ENCODE assay signal across 8 cellular contexts in the genomic region with DNA sequence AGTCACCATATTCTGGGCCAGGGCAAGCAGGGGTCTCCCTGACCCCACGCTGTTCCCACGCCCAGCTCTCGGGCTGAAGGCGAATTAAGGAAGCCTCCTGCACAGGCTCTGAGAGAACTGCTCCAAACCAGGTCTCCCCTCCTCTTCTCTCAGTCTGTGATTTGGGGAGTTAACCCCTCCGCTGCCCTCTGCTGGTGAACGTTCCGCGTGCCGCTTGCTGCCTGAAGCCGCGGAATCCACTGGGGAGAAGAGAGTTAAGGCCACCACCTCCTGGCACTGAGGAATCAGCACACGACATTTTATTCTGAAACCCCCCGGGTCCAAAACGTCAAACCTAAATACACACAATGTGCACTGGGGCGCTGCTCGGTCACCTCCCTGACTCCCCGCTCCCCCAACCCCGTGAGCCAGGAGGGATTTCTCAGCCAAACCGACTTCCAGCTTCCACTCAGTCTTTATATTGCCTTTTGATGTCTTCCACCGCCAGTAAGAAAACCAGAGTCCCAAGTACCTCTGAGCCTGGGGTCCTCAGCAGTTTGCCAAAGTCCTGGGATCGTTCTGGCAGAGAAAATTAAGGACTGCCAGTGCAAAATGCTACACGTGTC. TPM values are rescaled to one million over a fixed set of nuclear protein-coding genes. Genes with fewer than 3 reads are reported as not detected.
DNase-seq lines count a peak whose midpoint lies in the region; TF ChIP-seq lines count a peak whose summit lies in the region.

No MANE protein-coding gene starts in this region.

- intact Hi-C loops in CD4-positive, alpha-beta memory T cell (cut with micrococcal nuclease), result no loop called here

- H3K27ac Mint-ChIP-seq in osteocyte (ENCODE audit: unreplicated experiment), result no peak overlapping the region
- H3K27ac Mint-ChIP-seq in CD4-positive, alpha-beta memory T cell, result no peak overlapping the region

- POLR2A ChIA-PET in CD4-positive, alpha-beta memory T cell (lab: Charles Lee; ENCODE audit: partially characterized antibody), result no interaction called here

- peaks cover 10% of the 10 kb centered on the region for H3K4me1 Mint-ChIP-seq in osteocyte (ENCODE audit: unreplicated experiment)
- no peaks in the 10 kb centered on the region for H3K4me1 Mint-ChIP-seq in CD4-positive, alpha-beta memory T cell

- H3K4me3 Mint-ChIP-seq in osteocyte (ENCODE audit: unreplicated experiment), result no peak overlapping the region
- H3K4me3 Mint-ChIP-seq in CD4-positive, alpha-beta memory T cell, result no peak overlapping the region

- peak; percentile 61 for TF ChIP-seq CTCF in epithelial cell of proximal tubule (conservative IDR thresholded peaks at IDR 0.05; ENCODE audit: low read depth, low read length)
- TF ChIP-seq CTCF in osteocyte (IDR thresholded peaks at IDR 0.05), result peak; percentile 65

- H3K27ac ChIP-seq in CD4-positive, alpha-beta memory T cell (ENCODE audit: low read depth, low read length), result no peak overlapping the region

- peak; percentile 79 for DNase-seq in AG08395 (ENCODE audit: low spot score)
- DNase-seq in GM19238 (ENCODE audit: insufficient read length, low spot score), result peak; percentile 60
- peak; percentile 40 for DNase-seq in SK-MEL-5 (ENCODE audit: low read depth, low spot score)
- no peak for DNase-seq in epithelial cell of proximal tubule (ENCODE audit: low read depth)
- DNase-seq in osteocyte (ENCODE audit: extremely low spot score, unreplicated experiment), result no peak
- DNase-seq in CD4-positive, alpha-beta memory T cell, result no peak
- no peak for DNase-seq in HPDE6-E6E7 (ENCODE audit: extremely low spot score)
- DNase-seq in middle frontal gyrus (ENCODE audit: extremely low spot score, low spot score), result no peak

- H3K36me3 Mint-ChIP-seq in osteocyte (ENCODE audit: unreplicated experiment), result no peaks in the 10 kb centered on the region
- H3K36me3 Mint-ChIP-seq in CD4-positive, alpha-beta memory T cell, result no peaks in the 10 kb centered on the region

- in situ Hi-C loops in SK-MEL-5 (cut with HindIII; ENCODE audit: low pct_unique_long_range_greater_than_20kb, low sequenced_read_pairs), result no loop called here

- no peak overlapping the region for H3K4me3 ChIP-seq in epithelial cell of proximal tubule (ENCODE audit: low read depth, low read length)
- H3K4me3 ChIP-seq in CD4-positive, alpha-beta memory T cell (ENCODE audit: low read length in 2 of 2), result no peak overlapping the region

- H3K9me3 ChIP-seq in CD4-positive, alpha-beta memory T cell (ENCODE audit: control insufficient read depth in 1 of 2, low read length in 2 of 2), result no peaks in the 10 kb centered on the region

- H3K9me3 Mint-ChIP-seq in osteocyte (ENCODE audit: unreplicated experiment), result no peaks in the 10 kb centered on the region
- no peaks in the 10 kb centered on the region for H3K9me3 Mint-ChIP-seq in CD4-positive, alpha-beta memory T cell

- CTCF ChIA-PET in CD4-positive, alpha-beta memory T cell (lab: Charles Lee; ENCODE audit: partially characterized antibody), result no interaction called here

- no peaks in the 10 kb centered on the region for H3K27me3 ChIP-seq in CD4-positive, alpha-beta memory T cell (ENCODE audit: insufficient read depth, low read length)

- peaks cover 24% of the 10 kb centered on the region for H3K27me3 Mint-ChIP-seq in osteocyte (ENCODE audit: unreplicated experiment)
- H3K27me3 Mint-ChIP-seq in CD4-positive, alpha-beta memory T cell, result peaks cover 1 to 2% of the 10 kb centered on the region in 2 donors

- no peaks in the 10 kb centered on the region for H3K36me3 ChIP-seq in CD4-positive, alpha-beta memory T cell (ENCODE audit: insufficient read depth, low read length)

- no peaks in the 10 kb centered on the region for H3K4me1 ChIP-seq in CD4-positive, alpha-beta memory T cell (ENCODE audit: insufficient read depth, low read length)

RNA-seq across cellular contexts. Expression of a gene that starts 54.4 kb away (rescaled TPM):
- not detected in 2 replicates for total RNA-seq in SK-MEL-5 (2014; rRNA removed; shearing (Covaris generic))
- not detected in 2 replicates for polyA plus RNA-seq in SK-MEL-5 (2015; cell fraction: cytosol; rRNA removed)
- not detected in 2 replicates for polyA plus RNA-seq in SK-MEL-5 (2015; cell fraction: nucleus; rRNA removed)
- total RNA-seq in epithelial cell of proximal tubule (not detected in 2 replicates), osteocyte (0.34 TPM in 1 of 2 replicates, not detected in the other)
- not detected for total RNA-seq in CD4-positive, alpha-beta memory T cell
- not detected for polyA plus RNA-seq in CD4-positive, alpha-beta memory T cell

Comparison
In these comparisons a context has a peak if more than half of its experiments do, and no peak if none do; other contexts are left out.
1. DNase-seq: peak in AG08395 (single experiment), GM19238 (single experiment) and SK-MEL-5 (single experiment); none in epithelial cell of proximal tubule (single experiment), osteocyte (single experiment), CD4-positive, alpha-beta memory T cell (0 of 5), HPDE6-E6E7 (single experiment) and middle frontal gyrus (single experiment).